Comparison of ENCODE assay signal across 2 cellular contexts in genomic region chr6:44304282-44305199, GRCh38.
TF ChIP-seq lines count a peak whose summit lies in the region.

No MANE protein-coding gene starts in this region.

TF ChIP-seq in endothelial cell of umbilical vein, 7 proteins besides CTCF, POLR2A, EP300 and RAD21:
- TF ChIP-seq, protein P1, sequence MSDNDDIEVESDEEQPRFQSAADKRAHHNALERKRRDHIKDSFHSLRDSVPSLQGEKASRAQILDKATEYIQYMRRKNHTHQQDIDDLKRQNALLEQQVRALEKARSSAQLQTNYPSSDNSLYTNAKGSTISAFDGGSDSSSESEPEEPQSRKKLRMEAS (IDR thresholded peaks at IDR 0.05; ENCODE audit: insufficient read depth, insufficient read length), result no peak
- TF ChIP-seq POLR2AphosphoS5 (IDR thresholded peaks at IDR 0.05; ENCODE audit: insufficient read depth, low read depth, low read length), result no peak
- TF ChIP-seq MYC (IDR thresholded peaks at IDR 0.05; ENCODE audit: low read depth, low read length), result no peak
- TF ChIP-seq GATA2 (IDR thresholded peaks at IDR 0.05; ENCODE audit: insufficient read depth, insufficient read length, low read depth, low read length), result no peak
- no peak for TF ChIP-seq JUN (IDR thresholded peaks at IDR 0.05; ENCODE audit: borderline replicate concordance, insufficient read depth, insufficient read length, low read depth)
- TF ChIP-seq EZH2 (IDR thresholded peaks at IDR 0.05; ENCODE audit: borderline replicate concordance, low read depth, low read length, severe bottlenecking), result no peak

TF ChIP-seq in neural cell, 6 proteins besides CTCF, POLR2A, EP300 and RAD21:
- TF ChIP-seq EZH2 (IDR thresholded peaks at IDR 0.05; ENCODE audit: borderline replicate concordance, insufficient read depth, low read length, poor library complexity, severe bottlenecking), result no peak
- peak; percentile 73 for TF ChIP-seq SMC3 (conservative IDR thresholded peaks at IDR 0.05; ENCODE audit: poor library complexity)
TF ChIP-seq in neural cell: peak in this region for 1.
